ENCODE assay signal across 17 cellular contexts in the genomic region with DNA sequence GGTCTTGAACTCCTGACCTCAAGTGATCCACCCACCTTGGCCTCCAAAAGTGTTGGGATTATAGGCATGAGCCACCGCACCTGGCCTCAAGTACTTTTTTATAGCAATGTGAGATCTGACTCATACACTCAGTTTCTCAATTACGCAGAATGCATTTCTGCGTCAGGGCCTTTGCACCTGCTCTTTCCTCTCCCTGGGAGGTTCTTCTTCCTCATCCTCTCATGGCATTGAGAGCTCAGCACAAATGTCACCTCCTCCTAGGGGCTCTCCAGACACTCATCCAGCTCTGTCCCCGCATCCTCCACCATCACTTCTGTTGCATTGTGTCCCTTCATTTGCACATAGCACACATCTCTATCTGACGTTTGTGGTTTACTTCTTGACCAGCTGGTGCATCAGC.
A peak's percentile ranks its signal among the peaks of the same experiment; 100 is the strongest.
DNase-seq lines count a peak whose midpoint lies in the region; ATAC-seq and TF ChIP-seq lines count a peak whose summit lies in the region.
"Had no signal": no experiment of that assay in that cellular context is flagged by ENCODE, and none has a peak within 500 bp of the region (broad histone marks: within the 10 kb centered on the region; RNA-seq: fewer than 3 reads in every experiment).

No MANE protein-coding gene starts in this region.

- H3K36me3 ChIP-seq in HEK293 (ENCODE audit: control insufficient read depth in 2 of 2, insufficient read depth in 1 of 2, low read length in 2 of 2) = no peaks in the 10 kb centered on the region
- H3K36me3 ChIP-seq in esophagus muscularis mucosa = no peaks in the 10 kb centered on the region
- H3K36me3 ChIP-seq: BLaER1 had no signal

- CTCF ChIA-PET in HEK293 (lab: Yijun Ruan, JAX) = interaction anchor here (0.8 to 2.4 kb wide), 3 partner anchors 13 to 286 kb away, joined by 3 to 7 read pairs (median 4); no protein-coding TSS in a partner anchor

- H3K4me1 ChIP-seq in HEK293 (ENCODE audit: control insufficient read depth, insufficient read depth, low read length) (no peaks in the 10 kb centered on the region), esophagus muscularis mucosa (no peaks in the 10 kb centered on the region)

- no peak for TF ChIP-seq EP300 in esophagus muscularis mucosa (IDR thresholded peaks at IDR 0.05)

- peak; percentile 13 for DNase-seq in activated CD8-positive, alpha-beta memory T cell treated with anti-CD3 and anti-CD28 coated beads for 24 hours
- no peak for DNase-seq in activated CD8-positive, alpha-beta memory T cell treated with anti-CD3 and anti-CD28 coated beads, Interleukin-2, amount 50 U/mL, for 4 hours
- DNase-seq in esophagus muscularis mucosa (ENCODE audit: extremely low spot score) (peak; percentile 62), omental fat pad (ENCODE audit: low spot score) (no peak), hippocampal formation (lab: John Stamatoyannopoulos, UW) (no peak)
- DNase-seq in stimulated activated CD8-positive, alpha-beta memory T cell treated with anti-CD3 and anti-CD28 coated beads, Interleukin-4, amount 100 ng/mL, for 48 hours = peak; percentile 10
- DNase-seq: DND-41, NCI-H1436 treated with DMSO at 0.1 percent for 48 hours, NCI-H2029 treated with DMSO at 0.1 percent for 48 hours, NCI-H2171 treated with DMSO at 0.1 percent for 48 hours, NCI-H82, PC-9 had no signal

- H3K4me3 ChIP-seq in HEK293 (ENCODE audit: low read depth, low read length) (no peak overlapping the region), esophagus muscularis mucosa (no peak overlapping the region)
- H3K4me3 ChIP-seq: BLaER1, PC-9 had no signal

- ATAC-seq in HG02970 (IDR thresholded peaks at IDR 0.05; ENCODE audit: low FRiP score, unreplicated experiment) (no peak), omental fat pad (ENCODE audit: low FRiP score) (no peak)
- ATAC-seq: CD8-positive, alpha-beta T cell had no signal

- 87% methylated on average over 5 of the region's 5 CpGs for WGBS in esophagus muscularis mucosa

- intact Hi-C loops in esophagus muscularis mucosa (cut with DNase I) = no loop called here

- TF ChIP-seq CTCF in HEK293 (tag by site-specific recombination; IDR thresholded peaks at IDR 0.05) (no peak), esophagus muscularis mucosa (IDR thresholded peaks at IDR 0.05) (no peak), omental fat pad (IDR thresholded peaks at IDR 0.05) (no peak)

- H3K9me3 ChIP-seq in HEK293 (ENCODE audit: control insufficient read depth, insufficient read depth, low read depth, low read length) = no peaks in the 10 kb centered on the region
- peaks cover 0 to 11% (median 9%) of the 10 kb centered on the region in 4 donors for H3K9me3 ChIP-seq in esophagus muscularis mucosa

- H3K27ac ChIP-seq in HEK293 (ENCODE audit: extremely low read depth, low read depth, low read length) (no peak overlapping the region), esophagus muscularis mucosa (replicated peaks in 1 of 4) (no peak overlapping the region)
- H3K27ac ChIP-seq: BLaER1, KMS-11, PC-9 had no signal

- POLR2A ChIA-PET in HEK293 (lab: Yijun Ruan, JAX) = no interaction called here

- H3K27me3 ChIP-seq in esophagus muscularis mucosa = peaks cover 0 to 40% (median 0%) of the 10 kb centered on the region in 4 donors
- H3K27me3 ChIP-seq: BLaER1 had no signal

- no peak for TF ChIP-seq POLR2A in esophagus muscularis mucosa (IDR thresholded peaks at IDR 0.05; ENCODE audit: low read depth)

TF ChIP-seq in HEK293, 187 proteins besides CTCF, POLR2A, EP300 and RAD21:
- no peak for TF ChIP-seq GFI1B (tag by site-specific recombination; IDR thresholded peaks at IDR 0.05)
- no peak for TF ChIP-seq ZBTB48 (tag by site-specific recombination; IDR thresholded peaks at IDR 0.05)
- TF ChIP-seq ZBTB20 (tag by site-specific recombination; IDR thresholded peaks at IDR 0.05) = no peak
- TF ChIP-seq ZNF292 (tag by site-specific recombination; IDR thresholded peaks at IDR 0.05; ENCODE audit: borderline replicate concordance, low read depth) = no peak
- TF ChIP-seq TRIM28 (IDR thresholded peaks at IDR 0.05; ENCODE audit: borderline replicate concordance, low read length) = no peak
- TF ChIP-seq ZNF623 (tag by site-specific recombination; IDR thresholded peaks at IDR 0.05) = peak; percentile 48

Comparison
In these comparisons a context has a peak if more than half of its experiments do, and no peak if none do; other contexts are left out.
1. DNase-seq: peak in activated CD8-positive, alpha-beta memory T cell treated with anti-CD3 and anti-CD28 coated beads for 24 hours (single experiment), esophagus muscularis mucosa (single experiment) and stimulated activated CD8-positive, alpha-beta memory T cell treated with anti-CD3 and anti-CD28 coated beads, Interleukin-4, amount 100 ng/mL, for 48 hours (single experiment); none in activated CD8-positive, alpha-beta memory T cell treated with anti-CD3 and anti-CD28 coated beads, Interleukin-2, amount 50 U/mL, for 4 hours (single experiment), omental fat pad (single experiment) and hippocampal formation (0 of 2).